8 cellular contexts compared by ENCODE assay signal in genomic region chr11:117097567-117098268, GRCh38. TPM values are rescaled to one million over a fixed set of nuclear protein-coding genes. Genes with fewer than 3 reads are reported as not detected.
A peak's percentile ranks its signal among the peaks of the same experiment; 100 is the strongest.
DNase-seq lines count a peak whose midpoint lies in the region; ATAC-seq and TF ChIP-seq lines count a peak whose summit lies in the region.

No MANE protein-coding gene starts in this region.

- peak overlapping the region; percentile 89 for H3K9ac ChIP-seq in KMS-11

- H3K4me1 Mint-ChIP-seq in activated CD8-positive, alpha-beta T cell treated with anti-CD3 and anti-CD28 coated beads, Interleukin-2, amount 10 ng/mL, durations not matched to agents 7 days and 5 days (ENCODE audit: low read depth), result peaks cover 52% of the 10 kb centered on the region

- H3K27me3 Mint-ChIP-seq in activated CD8-positive, alpha-beta T cell treated with anti-CD3 and anti-CD28 coated beads, Interleukin-2, amount 10 ng/mL, durations not matched to agents 7 days and 5 days (ENCODE audit: low read depth), result no peaks in the 10 kb centered on the region

- CTCF ChIA-PET in activated CD8-positive, alpha-beta T cell treated with anti-CD3 and anti-CD28 coated beads, Interleukin-2, amount 10 ng/mL, durations not matched to agents 7 days and 5 days (lab: Charles Lee), result interaction anchor here (0.7 to 4.5 kb wide), 12 partner anchors 8 to 307 kb away, joined by 3 to 45 read pairs (median 8); partner anchors contain the start of gene APOA5

- no peak for TF ChIP-seq CTCF in KMS-11 (conservative IDR thresholded peaks at IDR 0.05; ENCODE audit: low read depth, low read length)
- no peak for TF ChIP-seq CTCF in tibial artery (IDR thresholded peaks at IDR 0.05)

- H3K27me3 ChIP-seq in KMS-11 (ENCODE audit: insufficient read depth, low read depth) (no peaks in the 10 kb centered on the region), tibial artery (no peaks in the 10 kb centered on the region)

- peak overlapping the region; percentile 93 for H3K27ac Mint-ChIP-seq in activated CD8-positive, alpha-beta T cell treated with anti-CD3 and anti-CD28 coated beads, Interleukin-2, amount 10 ng/mL, durations not matched to agents 7 days and 5 days

- no peaks in the 10 kb centered on the region for H4K20me1 ChIP-seq in KMS-11 (ENCODE audit: insufficient read depth)

- intact Hi-C loops in tibial artery (cut with DNase I; ENCODE audit: low total_unique reads), result loop anchor here (5.0 to 10.0 kb wide), 2 partner anchors 103 to 125 kb away; no protein-coding TSS in a partner anchor

- POLR2A ChIA-PET in activated CD8-positive, alpha-beta T cell treated with anti-CD3 and anti-CD28 coated beads, Interleukin-2, amount 10 ng/mL, durations not matched to agents 7 days and 5 days (lab: Charles Lee), result interaction anchor here (0.9 to 1.6 kb wide), 6 partner anchors 167 to 262 kb away, joined by 3 to 6 read pairs (median 4); no protein-coding TSS in a partner anchor

- H3K27ac ChIP-seq in KMS-11 (peak overlapping the region; percentile 63), epithelial cell of prostate (peak overlapping the region; percentile 87), tibial artery (peak overlapping the region; percentile 94 to 99)

- H3K4me3 ChIP-seq in KMS-11 (IDR thresholded peaks at IDR 0.05; ENCODE audit: insufficient read depth, low read depth, low read length) (no peak overlapping the region), tibial artery (peak overlapping the region; percentile 92 to 94)

- H2AFZ ChIP-seq in KMS-11 (ENCODE audit: low read depth), result peak overlapping the region; percentile 30; the same call in 1 of the 2 replicates

- peaks cover 4% of the 10 kb centered on the region for H3K36me3 Mint-ChIP-seq in activated CD8-positive, alpha-beta T cell treated with anti-CD3 and anti-CD28 coated beads, Interleukin-2, amount 10 ng/mL, durations not matched to agents 7 days and 5 days (ENCODE audit: low read depth)

- H3K36me3 ChIP-seq in KMS-11 (ENCODE audit: insufficient read depth) (no peaks in the 10 kb centered on the region), tibial artery (no peaks in the 10 kb centered on the region)

- no peaks in the 10 kb centered on the region for H3K9me3 ChIP-seq in tibial artery

- peak overlapping the region; percentile 58 for H3K4me2 ChIP-seq in KMS-11

- H3K4me1 ChIP-seq in KMS-11 (ENCODE audit: low read depth, poor library complexity, severe bottlenecking) (peaks cover 33% of the 10 kb centered on the region), tibial artery (peaks cover 0 to 57% (median 32%) of the 10 kb centered on the region in 4 donors)

- no peaks in the 10 kb centered on the region for H3K9me3 Mint-ChIP-seq in activated CD8-positive, alpha-beta T cell treated with anti-CD3 and anti-CD28 coated beads, Interleukin-2, amount 10 ng/mL, durations not matched to agents 7 days and 5 days (ENCODE audit: insufficient read depth)

- peaks cover 52% of the 10 kb centered on the region for H3K79me2 ChIP-seq in KMS-11 (ENCODE audit: insufficient read depth, low read depth)

- peak overlapping the region; percentile 93 for H3K4me3 Mint-ChIP-seq in activated CD8-positive, alpha-beta T cell treated with anti-CD3 and anti-CD28 coated beads, Interleukin-2, amount 10 ng/mL, durations not matched to agents 7 days and 5 days

- peak; percentile 52 for DNase-seq in GF-D8 (lab: John Stamatoyannopoulos, UW)
- peak; percentile 25 for DNase-seq in activated CD8-positive, alpha-beta T cell treated with anti-CD3 and anti-CD28 coated beads, Interleukin-2, amount 10 ng/mL, durations not matched to agents 7 days and 5 days
- no peak for DNase-seq in epithelial cell of prostate (ENCODE audit: low read depth, low spot score)
- DNase-seq in myocyte (ENCODE audit: low read depth), result peak; percentile 24
- peak in 1 of 2 donors; percentile 38 for DNase-seq in tibial artery
- DNase-seq in NCI-H1436 (lab: John Stamatoyannopoulos, UW), result no peak

- peak; percentile 28 for ATAC-seq in GM21723 (IDR thresholded peaks at IDR 0.05; ENCODE audit: unreplicated experiment)
- peak; percentile 24 for ATAC-seq in activated CD8-positive, alpha-beta T cell treated with anti-CD3 and anti-CD28 coated beads, Interleukin-2, amount 10 ng/mL, durations not matched to agents 7 days and 5 days

RNA-seq across cellular contexts. Expression of gene SIK3, which starts 0.5 kb away (rescaled TPM):
- 10 to 100 TPM; 25.9 to 31.4 TPM for total RNA-seq in activated CD8-positive, alpha-beta T cell treated with anti-CD3 and anti-CD28 coated beads, Interleukin-2, amount 10 ng/mL, durations not matched to agents 7 days and 5 days
- total RNA-seq in myocyte, result 19.7 and 49.9 TPM in 2 replicates
- 11.0 TPM for polyA plus RNA-seq in myocyte (2012)

RNA-seq across cellular contexts. Expression of gene PAFAH1B2, which starts 46.4 kb away (rescaled TPM):
- total RNA-seq in activated CD8-positive, alpha-beta T cell treated with anti-CD3 and anti-CD28 coated beads, Interleukin-2, amount 10 ng/mL, durations not matched to agents 7 days and 5 days, result 10 to 100 TPM; 56.5 to 60.0 TPM
- 93.0 and 94.1 TPM in 2 replicates for total RNA-seq in myocyte
- 47.2 TPM for polyA plus RNA-seq in myocyte (2012)

Comparison
In these comparisons a context has a peak if more than half of its experiments do, and no peak if none do; other contexts are left out.
1. DNase-seq: peak in GF-D8 (single experiment), activated CD8-positive, alpha-beta T cell treated with anti-CD3 and anti-CD28 coated beads, Interleukin-2, amount 10 ng/mL, durations not matched to agents 7 days and 5 days (single experiment) and myocyte (single experiment); none in epithelial cell of prostate (single experiment) and NCI-H1436 (single experiment).
2. Peak in every context shown above with its lines, with median percentiles within 50 percentile points of each other: H3K27ac ChIP-seq.